Comparison of ENCODE assay signal across 9 cellular contexts in genomic region chr2:7083580-7084509, GRCh38.
DNase-seq lines count a peak whose midpoint lies in the region; ATAC-seq, FAIRE-seq and TF ChIP-seq lines count a peak whose summit lies in the region.
"Had no signal": no experiment of that assay in that cellular context is flagged by ENCODE, and none has a peak within 500 bp of the region (broad histone marks: within the 10 kb centered on the region; RNA-seq: fewer than 3 reads in every experiment).

No MANE protein-coding gene starts in this region.

- H3K4me3 ChIP-seq in GM12878, result no peak overlapping the region
- H3K4me3 ChIP-seq in neural cell (ENCODE audit: low read length), result no peak overlapping the region
- H3K4me3 ChIP-seq: SJSA1 had no signal

- H3K27me3 ChIP-seq in GM12878 (replicated peaks in 1 of 2; ENCODE audit: control insufficient read depth in 2 of 2, insufficient read depth in 2 of 2, low read length in 1 of 2) (peaks cover 0 to 3% of the 10 kb centered on the region in 2 experiments; a peak in 1 of 4 replicates), neural cell (ENCODE audit: insufficient read depth, low read depth, low read length) (no peaks in the 10 kb centered on the region)
- H3K27me3 ChIP-seq: SJSA1 had no signal

- no peak overlapping the region for H3K9ac ChIP-seq in GM12878 (ENCODE audit: control insufficient read depth, insufficient read depth, low read length)
- no peak overlapping the region for H3K9ac ChIP-seq in neural cell (ENCODE audit: low read length)

- POLR2A ChIA-PET in GM12878 (lab: Charles Lee), result no interaction called here

- TF ChIP-seq POLR2A in GM12878 (IDR thresholded peaks at IDR 0.05; ENCODE audit: low read depth, low read length), result no peak

- peak; percentile 82 for FAIRE-seq in GM12878 (lab: Jason Lieb, UNC)

- H3K27ac ChIP-seq in GM12878 (ENCODE audit: control insufficient read depth, insufficient read depth), result no peak overlapping the region
- H3K27ac ChIP-seq in neural cell (ENCODE audit: low read length), result no peak overlapping the region
- H3K27ac ChIP-seq: SJSA1 had no signal

- intact Hi-C loops in GM12878 (cut with micrococcal nuclease; ENCODE audit: unreplicated experiment), result loop anchor here (1.0 to 5.0 kb wide), 4 partner anchors 39 to 257 kb away; no protein-coding TSS in a partner anchor

- DNase-seq in D341Med (ENCODE audit: low spot score) (peak; percentile 31), NCI-H2227 treated with DMSO at 0.1 percent for 48 hours (lab: John Stamatoyannopoulos, UW) (peak; percentile 1), GM12878 (ENCODE audit: low read depth, low spot score) (no peak)
- DNase-seq in effector CD8-positive, alpha-beta T cell (lab: John Stamatoyannopoulos, UW), result no peak
- DNase-seq in stimulated activated CD4-positive, alpha-beta T cell treated with anti-CD3 and anti-CD28 coated beads, Interleukin-2, amount 100 ng/mL, for 24 hours, result no peak
- no peak for DNase-seq in activated CD8-positive, alpha-beta memory T cell treated with anti-CD3 and anti-CD28 coated beads, Interleukin-2, amount 50 U/mL, for 4 hours

- no peak overlapping the region for H2AFZ ChIP-seq in GM12878 (ENCODE audit: control insufficient read depth, low read depth, low read length)
- no peak overlapping the region for H2AFZ ChIP-seq in neural cell (ENCODE audit: low read depth, low read length)

- TF ChIP-seq CTCF in GM12878 (IDR thresholded peaks at IDR 0.05 in 2 of 3, conservative IDR thresholded peaks at IDR 0.05 in 1 of 3; ENCODE audit: control insufficient read depth in 2 of 3, extremely low read depth in 1 of 3, insufficient read depth in 1 of 3, low read depth in 3 of 3, low read length in 3 of 3) (peak; percentile 47 to 67 (median 51)), neural cell (IDR thresholded peaks at IDR 0.05; ENCODE audit: poor library complexity, severe bottlenecking) (peak; percentile 53)

- no peak overlapping the region for H3K4me2 ChIP-seq in GM12878 (ENCODE audit: control insufficient read depth, insufficient read depth)
- no peak overlapping the region for H3K4me2 ChIP-seq in neural cell (ENCODE audit: low read length)

- H3K79me2 ChIP-seq in GM12878 (ENCODE audit: control insufficient read depth, insufficient read depth, low read length) (no peaks in the 10 kb centered on the region), neural cell (replicated peaks; ENCODE audit: insufficient read depth, low read length) (no peaks in the 10 kb centered on the region)

- no TSS peak for BruUV-seq in GM12878 (replicated peaks; lab: Mats Ljungman, UMichigan)

- H3K36me3 ChIP-seq in GM12878 (ENCODE audit: control insufficient read depth in 2 of 2, insufficient read depth in 2 of 2, low read length in 1 of 2), result no peaks in the 10 kb centered on the region
- no peaks in the 10 kb centered on the region for H3K36me3 ChIP-seq in neural cell (ENCODE audit: insufficient read depth, low read length)
- H3K36me3 ChIP-seq: SJSA1 had no signal

- peak; percentile 78 for ATAC-seq in GM21367 (IDR thresholded peaks at IDR 0.05; ENCODE audit: unreplicated experiment)
- peak; percentile 78 for ATAC-seq in GM12878

- RAD21 ChIA-PET in GM12878 (lab: Charles Lee; ENCODE audit: unreplicated experiment), result interaction anchor here (1.0 to 2.1 kb wide), 2 partner anchors 29 to 187 kb away, joined by 3 to 6 read pairs; no protein-coding TSS in a partner anchor

- CTCF ChIA-PET in GM12878 (lab: Yijun Ruan, JAX), result interaction anchor here (0.7 to 3.0 kb wide), 11 partner anchors 10 to 258 kb away, joined by 3 to 26 read pairs (median 5); no protein-coding TSS in a partner anchor

- in situ Hi-C loops in GM12878 (cut with MboI), result no loop called here

- SMC1A ChIA-PET in GM12878 (lab: Charles Lee; ENCODE audit: uncharacterized antibody, unreplicated experiment), result interaction anchor here (1.0 to 3.4 kb wide), 6 partner anchors 10 to 187 kb away, joined by 3 to 18 read pairs (median 4); no protein-coding TSS in a partner anchor

- H3K9me2 ChIP-seq in neural cell (ENCODE audit: insufficient read depth, low read length), result no peaks in the 10 kb centered on the region

- TF ChIP-seq EP300 in GM12878 (IDR thresholded peaks at IDR 0.05; ENCODE audit: borderline replicate concordance in 1 of 2, control insufficient read depth in 1 of 2, low read depth in 2 of 2, low read length in 2 of 2) (no peak), neural cell (conservative IDR thresholded peaks at IDR 0.05; ENCODE audit: poor library complexity, severe bottlenecking) (no peak)

- H3K4me1 ChIP-seq in GM12878 (ENCODE audit: control insufficient read depth, insufficient read depth, low read length), result no peaks in the 10 kb centered on the region
- H3K4me1 ChIP-seq: SJSA1 had no signal

- H4K20me1 ChIP-seq in GM12878 (ENCODE audit: control insufficient read depth, insufficient read depth) (no peaks in the 10 kb centered on the region), neural cell (ENCODE audit: insufficient read depth) (no peaks in the 10 kb centered on the region)

- H3F3A ChIP-seq in neural cell (ENCODE audit: insufficient read depth, low read length, poor library complexity, severe bottlenecking), result no peaks in the 10 kb centered on the region

- peaks cover 3% of the 10 kb centered on the region; the same call in 1 of the 3 replicates for H3K9me3 ChIP-seq in GM12878 (replicated peaks; ENCODE audit: control insufficient read depth, insufficient read depth, low read length)
- H3K9me3 ChIP-seq in neural cell (ENCODE audit: low read length), result no peaks in the 10 kb centered on the region
- H3K9me3 ChIP-seq: SJSA1 had no signal

- TF ChIP-seq RAD21 in GM12878 (IDR thresholded peaks at IDR 0.05; ENCODE audit: insufficient read depth, low read depth, low read length) (peak; percentile 68), neural cell (conservative IDR thresholded peaks at IDR 0.05) (peak; percentile 60)

- 27% methylated on average over 10 of the region's 10 CpGs for WGBS in GM12878 (ENCODE audit: insufficient coverage, insufficient replicate concordance, low lambda C conversion rate, missing lambda C conversion rate)

TF ChIP-seq in GM12878, 131 proteins besides CTCF, POLR2A, EP300 and RAD21 (continues in another document):
- TF ChIP-seq SMC3 (IDR thresholded peaks at IDR 0.05; ENCODE audit: borderline replicate concordance, low read length), result peak; percentile 74

TF ChIP-seq in neural cell, 6 proteins besides CTCF, POLR2A, EP300 and RAD21:
- TF ChIP-seq SMC3 (conservative IDR thresholded peaks at IDR 0.05; ENCODE audit: poor library complexity) (peak; percentile 48), REST (IDR thresholded peaks at IDR 0.05; ENCODE audit: borderline replicate concordance) (no peak), EZH2 (IDR thresholded peaks at IDR 0.05; ENCODE audit: borderline replicate concordance, insufficient read depth, low read length, poor library complexity, severe bottlenecking) (no peak), POLR2AphosphoS5 (IDR thresholded peaks at IDR 0.05) (no peak)

Comparison
In these comparisons a context has a peak if more than half of its experiments do, and no peak if none do; other contexts are left out.
1. DNase-seq: peak in D341Med (single experiment) and NCI-H2227 treated with DMSO at 0.1 percent for 48 hours (single experiment); none in GM12878 (single experiment), effector CD8-positive, alpha-beta T cell (single experiment), stimulated activated CD4-positive, alpha-beta T cell treated with anti-CD3 and anti-CD28 coated beads, Interleukin-2, amount 100 ng/mL, for 24 hours (0 of 2) and activated CD8-positive, alpha-beta memory T cell treated with anti-CD3 and anti-CD28 coated beads, Interleukin-2, amount 50 U/mL, for 4 hours (single experiment).